20 cellular contexts compared by ENCODE assay signal in genomic region chrX:22141061-22141460, GRCh38.
"Had no signal": no experiment of that assay in that cellular context is flagged by ENCODE, and none has a peak within 500 bp of the region (broad histone marks: within the 10 kb centered on the region; RNA-seq: fewer than 3 reads in every experiment).

No MANE protein-coding gene starts in this region.

- H3K4me3 Mint-ChIP-seq: activated CD8-positive, alpha-beta T cell treated with anti-CD3 and anti-CD28 coated beads, Interleukin-2, amount 10 ng/mL, durations not matched to agents 7 days and 5 days; activated naive CD4-positive, alpha-beta T cell treated with anti-CD3 and anti-CD28 coated beads, Interleukin-2, amount 50 U/mL, for 24 hours; brain; T-helper 1 cell treated with Interleukin-12 subunit alpha and Interleukin-12 subunit beta and Interleukin-4 antibody, amounts not matched to agents 30 μg/mL and 1 μg/mL, for 36 hours had no signal

- H3K9me3 Mint-ChIP-seq: activated naive CD4-positive, alpha-beta T cell treated with anti-CD3 and anti-CD28 coated beads, Interleukin-2, amount 50 U/mL, for 24 hours; brain; T-helper 1 cell treated with Interleukin-12 subunit alpha and Interleukin-12 subunit beta and Interleukin-4 antibody, amounts not matched to agents 30 μg/mL and 1 μg/mL, for 36 hours had no signal

- H3K4me1 ChIP-seq: ascending aorta had no signal

- ATAC-seq: activated CD4-positive, CD25-positive, alpha-beta regulatory T cell treated with anti-CD3 and anti-CD28 coated beads, Interleukin-2, amount 50 U/mL, for 24 hours; activated CD8-positive, alpha-beta T cell treated with anti-CD3 and anti-CD28 coated beads, Interleukin-2, amount 10 ng/mL, durations not matched to agents 7 days and 5 days had no signal

- H3K36me3 ChIP-seq: ascending aorta had no signal

- H3K4me3 ChIP-seq: ascending aorta had no signal

- FAIRE-seq: RCC 7860 had no signal

- H3K27ac Mint-ChIP-seq: activated CD8-positive, alpha-beta T cell treated with anti-CD3 and anti-CD28 coated beads, Interleukin-2, amount 10 ng/mL, durations not matched to agents 7 days and 5 days; activated naive CD4-positive, alpha-beta T cell treated with anti-CD3 and anti-CD28 coated beads, Interleukin-2, amount 50 U/mL, for 24 hours; brain; T-helper 1 cell treated with Interleukin-12 subunit alpha and Interleukin-12 subunit beta and Interleukin-4 antibody, amounts not matched to agents 30 μg/mL and 1 μg/mL, for 36 hours had no signal

- H3K27ac ChIP-seq: ascending aorta, KMS-11 had no signal

- DNase-seq: activated CD4-positive, alpha-beta T cell treated with anti-CD3 and anti-CD28 coated beads for 48 hours; activated CD4-positive, alpha-beta T cell treated with anti-CD3 and anti-CD28 coated beads, Interleukin-2, amount 50 U/mL, for 4 hours; activated CD8-positive, alpha-beta memory T cell treated with anti-CD3 and anti-CD28 coated beads, Interleukin-2, amount 50 U/mL, for 48 hours; activated CD8-positive, alpha-beta T cell treated with anti-CD3 and anti-CD28 coated beads, Interleukin-2, amount 10 ng/mL, durations not matched to agents 7 days and 5 days; activated T-cell treated with anti-CD3 and anti-CD28 coated beads, Interleukin-2, amount 50 U/mL, for 1 hour; MM.1S; NCI-H1105 treated with DMSO at 0.1 percent for 48 hours; NCI-H1436 treated with DMSO at 0.1 percent for 48 hours; NCI-H187; NCI-H2081; NCI-H446; NCI-H524; SHP77 treated with DMSO at 0.1 percent for 48 hours had no signal

- H3K27me3 ChIP-seq: ascending aorta had no signal

- H3K36me3 Mint-ChIP-seq: activated naive CD4-positive, alpha-beta T cell treated with anti-CD3 and anti-CD28 coated beads, Interleukin-2, amount 50 U/mL, for 24 hours; brain had no signal

- H3K27me3 Mint-ChIP-seq: activated naive CD4-positive, alpha-beta T cell treated with anti-CD3 and anti-CD28 coated beads, Interleukin-2, amount 50 U/mL, for 24 hours; brain had no signal
